Comparison of ENCODE assay signal across 1 cellular context in the genomic region with DNA sequence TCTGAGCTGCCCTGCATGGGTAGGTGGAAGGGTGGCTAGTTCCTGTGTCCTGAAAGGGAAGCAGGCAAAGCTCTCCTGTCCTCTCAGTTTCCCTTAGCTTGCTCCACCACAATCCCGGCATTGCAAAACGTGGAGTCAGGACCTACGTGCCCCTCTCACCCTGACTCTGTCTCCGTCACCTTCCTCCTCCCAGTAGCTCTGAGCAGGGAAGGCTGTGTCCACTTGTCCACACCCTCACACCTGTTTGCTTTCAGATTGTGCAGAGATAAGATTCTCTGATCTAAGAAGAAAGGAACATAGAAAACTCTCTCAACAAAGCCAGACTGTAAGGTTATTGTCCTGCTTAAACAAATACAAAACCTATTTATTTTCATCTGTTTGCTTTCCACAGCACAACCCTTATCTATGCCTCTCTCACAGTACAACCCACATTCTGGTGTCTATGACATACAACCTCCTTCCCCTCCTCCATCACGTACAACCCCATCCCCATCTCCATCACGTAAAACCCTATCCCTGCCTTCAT.
A peak's percentile ranks its signal among the peaks of the same experiment; 100 is the strongest.
TF ChIP-seq lines count a peak whose summit lies in the region.

No MANE protein-coding gene starts in this region.

TF ChIP-seq in HepG2, 621 proteins besides CTCF, POLR2A, EP300 and RAD21 (continued from another document and continues in another):
- TF ChIP-seq, protein P1, sequence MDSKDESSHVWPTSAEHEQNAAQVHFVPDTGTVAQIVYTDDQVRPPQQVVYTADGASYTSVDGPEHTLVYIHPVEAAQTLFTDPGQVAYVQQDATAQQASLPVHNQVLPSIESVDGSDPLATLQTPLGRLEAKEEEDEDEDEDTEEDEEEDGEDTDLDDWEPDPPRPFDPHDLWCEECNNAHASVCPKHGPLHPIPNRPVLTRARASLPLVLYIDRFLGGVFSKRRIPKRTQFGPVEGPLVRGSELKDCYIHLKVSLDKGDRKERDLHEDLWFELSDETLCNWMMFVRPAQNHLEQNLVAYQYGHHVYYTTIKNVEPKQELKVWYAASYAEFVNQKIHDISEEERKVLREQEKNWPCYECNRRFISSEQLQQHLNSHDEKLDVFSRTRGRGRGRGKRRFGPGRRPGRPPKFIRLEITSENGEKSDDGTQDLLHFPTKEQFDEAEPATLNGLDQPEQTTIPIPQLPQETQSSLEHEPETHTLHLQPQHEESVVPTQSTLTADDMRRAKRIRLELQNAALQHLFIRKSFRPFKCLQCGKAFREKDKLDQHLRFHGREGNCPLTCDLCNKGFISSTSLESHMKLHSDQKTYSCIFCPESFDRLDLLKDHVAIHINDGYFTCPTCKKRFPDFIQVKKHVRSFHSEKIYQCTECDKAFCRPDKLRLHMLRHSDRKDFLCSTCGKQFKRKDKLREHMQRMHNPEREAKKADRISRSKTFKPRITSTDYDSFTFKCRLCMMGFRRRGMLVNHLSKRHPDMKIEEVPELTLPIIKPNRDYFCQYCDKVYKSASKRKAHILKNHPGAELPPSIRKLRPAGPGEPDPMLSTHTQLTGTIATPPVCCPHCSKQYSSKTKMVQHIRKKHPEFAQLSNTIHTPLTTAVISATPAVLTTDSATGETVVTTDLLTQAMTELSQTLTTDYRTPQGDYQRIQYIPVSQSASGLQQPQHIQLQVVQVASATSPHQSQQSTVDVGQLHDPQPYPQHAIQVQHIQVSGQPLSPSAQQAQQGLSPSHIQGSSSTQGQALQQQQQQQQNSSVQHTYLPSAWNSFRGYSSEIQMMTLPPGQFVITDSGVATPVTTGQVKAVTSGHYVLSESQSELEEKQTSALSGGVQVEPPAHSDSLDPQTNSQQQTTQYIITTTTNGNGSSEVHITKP (CRISPR knock-in tag; IDR thresholded peaks at IDR 0.05; ENCODE audit: low read depth), result peak; percentile 60; the same call in 1 of the 2 replicates
- TF ChIP-seq KLF6 (CRISPR knock-in tag; IDR thresholded peaks at IDR 0.05), result peak; percentile 36; the same call in 1 of the 2 replicates
- TF ChIP-seq, protein P2, sequence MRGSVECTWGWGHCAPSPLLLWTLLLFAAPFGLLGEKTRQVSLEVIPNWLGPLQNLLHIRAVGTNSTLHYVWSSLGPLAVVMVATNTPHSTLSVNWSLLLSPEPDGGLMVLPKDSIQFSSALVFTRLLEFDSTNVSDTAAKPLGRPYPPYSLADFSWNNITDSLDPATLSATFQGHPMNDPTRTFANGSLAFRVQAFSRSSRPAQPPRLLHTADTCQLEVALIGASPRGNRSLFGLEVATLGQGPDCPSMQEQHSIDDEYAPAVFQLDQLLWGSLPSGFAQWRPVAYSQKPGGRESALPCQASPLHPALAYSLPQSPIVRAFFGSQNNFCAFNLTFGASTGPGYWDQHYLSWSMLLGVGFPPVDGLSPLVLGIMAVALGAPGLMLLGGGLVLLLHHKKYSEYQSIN (CRISPR knock-in tag; IDR thresholded peaks at IDR 0.05; ENCODE audit: borderline replicate concordance), result no peak
- no peak for TF ChIP-seq ZBTB7A (CRISPR knock-in tag; IDR thresholded peaks at IDR 0.05)
- 0 out of 2 replicates have a peak, but pooled peaks have one; percentile 42 for TF ChIP-seq NRL (CRISPR knock-in tag; IDR thresholded peaks at IDR 0.05; ENCODE audit: borderline replicate concordance)
- TF ChIP-seq ZBTB1 (CRISPR knock-in tag; IDR thresholded peaks at IDR 0.05; ENCODE audit: borderline replicate concordance), result no peak
- TF ChIP-seq ZNF382 (CRISPR knock-in tag; IDR thresholded peaks at IDR 0.05; ENCODE audit: borderline replicate concordance), result no peak
- no peak for TF ChIP-seq IKZF4 (CRISPR knock-in tag; IDR thresholded peaks at IDR 0.05; ENCODE audit: borderline replicate concordance, low read depth, not compliant biosample characterization)
- TF ChIP-seq, protein P3, sequence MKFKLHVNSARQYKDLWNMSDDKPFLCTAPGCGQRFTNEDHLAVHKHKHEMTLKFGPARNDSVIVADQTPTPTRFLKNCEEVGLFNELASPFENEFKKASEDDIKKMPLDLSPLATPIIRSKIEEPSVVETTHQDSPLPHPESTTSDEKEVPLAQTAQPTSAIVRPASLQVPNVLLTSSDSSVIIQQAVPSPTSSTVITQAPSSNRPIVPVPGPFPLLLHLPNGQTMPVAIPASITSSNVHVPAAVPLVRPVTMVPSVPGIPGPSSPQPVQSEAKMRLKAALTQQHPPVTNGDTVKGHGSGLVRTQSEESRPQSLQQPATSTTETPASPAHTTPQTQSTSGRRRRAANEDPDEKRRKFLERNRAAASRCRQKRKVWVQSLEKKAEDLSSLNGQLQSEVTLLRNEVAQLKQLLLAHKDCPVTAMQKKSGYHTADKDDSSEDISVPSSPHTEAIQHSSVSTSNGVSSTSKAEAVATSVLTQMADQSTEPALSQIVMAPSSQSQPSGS (CRISPR knock-in tag; IDR thresholded peaks at IDR 0.05), result no peak
- TF ChIP-seq, protein P4, sequence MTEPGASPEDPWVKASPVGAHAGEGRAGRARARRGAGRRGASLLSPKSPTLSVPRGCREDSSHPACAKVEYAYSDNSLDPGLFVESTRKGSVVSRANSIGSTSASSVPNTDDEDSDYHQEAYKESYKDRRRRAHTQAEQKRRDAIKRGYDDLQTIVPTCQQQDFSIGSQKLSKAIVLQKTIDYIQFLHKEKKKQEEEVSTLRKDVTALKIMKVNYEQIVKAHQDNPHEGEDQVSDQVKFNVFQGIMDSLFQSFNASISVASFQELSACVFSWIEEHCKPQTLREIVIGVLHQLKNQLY (CRISPR knock-in tag; IDR thresholded peaks at IDR 0.05), result peak; percentile 84
- TF ChIP-seq SRSF1 (optimal IDR thresholded peaks at IDR 0.05; ENCODE audit: low read depth, low read length), result no peak
- TF ChIP-seq ZNF121 (CRISPR knock-in tag; IDR thresholded peaks at IDR 0.05), result no peak; the same call in 1 of the 2 replicates
- TF ChIP-seq, protein P5, sequence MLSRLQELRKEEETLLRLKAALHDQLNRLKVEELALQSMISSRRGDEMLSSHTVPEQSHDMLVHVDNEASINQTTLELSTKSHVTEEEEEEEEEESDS (CRISPR knock-in tag; IDR thresholded peaks at IDR 0.05; ENCODE audit: borderline replicate concordance), result no peak
- no peak for TF ChIP-seq ZFP62 (CRISPR knock-in tag; IDR thresholded peaks at IDR 0.05)
- TF ChIP-seq HMG20A (CRISPR knock-in tag; IDR thresholded peaks at IDR 0.05; ENCODE audit: borderline replicate concordance), result peak; percentile 100
- TF ChIP-seq, protein P6, sequence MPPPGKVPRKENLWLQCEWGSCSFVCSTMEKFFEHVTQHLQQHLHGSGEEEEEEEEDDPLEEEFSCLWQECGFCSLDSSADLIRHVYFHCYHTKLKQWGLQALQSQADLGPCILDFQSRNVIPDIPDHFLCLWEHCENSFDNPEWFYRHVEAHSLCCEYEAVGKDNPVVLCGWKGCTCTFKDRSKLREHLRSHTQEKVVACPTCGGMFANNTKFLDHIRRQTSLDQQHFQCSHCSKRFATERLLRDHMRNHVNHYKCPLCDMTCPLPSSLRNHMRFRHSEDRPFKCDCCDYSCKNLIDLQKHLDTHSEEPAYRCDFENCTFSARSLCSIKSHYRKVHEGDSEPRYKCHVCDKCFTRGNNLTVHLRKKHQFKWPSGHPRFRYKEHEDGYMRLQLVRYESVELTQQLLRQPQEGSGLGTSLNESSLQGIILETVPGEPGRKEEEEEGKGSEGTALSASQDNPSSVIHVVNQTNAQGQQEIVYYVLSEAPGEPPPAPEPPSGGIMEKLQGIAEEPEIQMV (CRISPR knock-in tag; IDR thresholded peaks at IDR 0.05; ENCODE audit: low read depth), result no peak
- TF ChIP-seq SKI (IDR thresholded peaks at IDR 0.05; ENCODE audit: partially characterized antibody), result peak; percentile 96
- no peak; the same call in 1 of the 2 replicates for TF ChIP-seq ZNF101 (CRISPR knock-in tag; IDR thresholded peaks at IDR 0.05; ENCODE audit: borderline replicate concordance, low read depth)
- peak; percentile 76 for TF ChIP-seq TCF7L2 (IDR thresholded peaks at IDR 0.05; ENCODE audit: low read depth, low read length)
- TF ChIP-seq, protein P7, sequence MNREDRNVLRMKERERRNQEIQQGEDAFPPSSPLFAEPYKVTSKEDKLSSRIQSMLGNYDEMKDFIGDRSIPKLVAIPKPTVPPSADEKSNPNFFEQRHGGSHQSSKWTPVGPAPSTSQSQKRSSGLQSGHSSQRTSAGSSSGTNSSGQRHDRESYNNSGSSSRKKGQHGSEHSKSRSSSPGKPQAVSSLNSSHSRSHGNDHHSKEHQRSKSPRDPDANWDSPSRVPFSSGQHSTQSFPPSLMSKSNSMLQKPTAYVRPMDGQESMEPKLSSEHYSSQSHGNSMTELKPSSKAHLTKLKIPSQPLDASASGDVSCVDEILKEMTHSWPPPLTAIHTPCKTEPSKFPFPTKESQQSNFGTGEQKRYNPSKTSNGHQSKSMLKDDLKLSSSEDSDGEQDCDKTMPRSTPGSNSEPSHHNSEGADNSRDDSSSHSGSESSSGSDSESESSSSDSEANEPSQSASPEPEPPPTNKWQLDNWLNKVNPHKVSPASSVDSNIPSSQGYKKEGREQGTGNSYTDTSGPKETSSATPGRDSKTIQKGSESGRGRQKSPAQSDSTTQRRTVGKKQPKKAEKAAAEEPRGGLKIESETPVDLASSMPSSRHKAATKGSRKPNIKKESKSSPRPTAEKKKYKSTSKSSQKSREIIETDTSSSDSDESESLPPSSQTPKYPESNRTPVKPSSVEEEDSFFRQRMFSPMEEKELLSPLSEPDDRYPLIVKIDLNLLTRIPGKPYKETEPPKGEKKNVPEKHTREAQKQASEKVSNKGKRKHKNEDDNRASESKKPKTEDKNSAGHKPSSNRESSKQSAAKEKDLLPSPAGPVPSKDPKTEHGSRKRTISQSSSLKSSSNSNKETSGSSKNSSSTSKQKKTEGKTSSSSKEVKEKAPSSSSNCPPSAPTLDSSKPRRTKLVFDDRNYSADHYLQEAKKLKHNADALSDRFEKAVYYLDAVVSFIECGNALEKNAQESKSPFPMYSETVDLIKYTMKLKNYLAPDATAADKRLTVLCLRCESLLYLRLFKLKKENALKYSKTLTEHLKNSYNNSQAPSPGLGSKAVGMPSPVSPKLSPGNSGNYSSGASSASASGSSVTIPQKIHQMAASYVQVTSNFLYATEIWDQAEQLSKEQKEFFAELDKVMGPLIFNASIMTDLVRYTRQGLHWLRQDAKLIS (CRISPR knock-in tag; IDR thresholded peaks at IDR 0.05), result no peak
- TF ChIP-seq CREB1 (IDR thresholded peaks at IDR 0.05), result peak; percentile 62
- peak; percentile 88 for TF ChIP-seq CREB1 (CRISPR knock-in tag; IDR thresholded peaks at IDR 0.05)
- peak; percentile 43; the same call in 1 of the 2 replicates for TF ChIP-seq ZNF441 (CRISPR knock-in tag; IDR thresholded peaks at IDR 0.05; ENCODE audit: borderline replicate concordance)
- TF ChIP-seq CEBPG (CRISPR knock-in tag; IDR thresholded peaks at IDR 0.05), result peak; percentile 85
- TF ChIP-seq ZNF790 (CRISPR knock-in tag; IDR thresholded peaks at IDR 0.05; ENCODE audit: borderline replicate concordance), result no peak
- TF ChIP-seq, protein P8, sequence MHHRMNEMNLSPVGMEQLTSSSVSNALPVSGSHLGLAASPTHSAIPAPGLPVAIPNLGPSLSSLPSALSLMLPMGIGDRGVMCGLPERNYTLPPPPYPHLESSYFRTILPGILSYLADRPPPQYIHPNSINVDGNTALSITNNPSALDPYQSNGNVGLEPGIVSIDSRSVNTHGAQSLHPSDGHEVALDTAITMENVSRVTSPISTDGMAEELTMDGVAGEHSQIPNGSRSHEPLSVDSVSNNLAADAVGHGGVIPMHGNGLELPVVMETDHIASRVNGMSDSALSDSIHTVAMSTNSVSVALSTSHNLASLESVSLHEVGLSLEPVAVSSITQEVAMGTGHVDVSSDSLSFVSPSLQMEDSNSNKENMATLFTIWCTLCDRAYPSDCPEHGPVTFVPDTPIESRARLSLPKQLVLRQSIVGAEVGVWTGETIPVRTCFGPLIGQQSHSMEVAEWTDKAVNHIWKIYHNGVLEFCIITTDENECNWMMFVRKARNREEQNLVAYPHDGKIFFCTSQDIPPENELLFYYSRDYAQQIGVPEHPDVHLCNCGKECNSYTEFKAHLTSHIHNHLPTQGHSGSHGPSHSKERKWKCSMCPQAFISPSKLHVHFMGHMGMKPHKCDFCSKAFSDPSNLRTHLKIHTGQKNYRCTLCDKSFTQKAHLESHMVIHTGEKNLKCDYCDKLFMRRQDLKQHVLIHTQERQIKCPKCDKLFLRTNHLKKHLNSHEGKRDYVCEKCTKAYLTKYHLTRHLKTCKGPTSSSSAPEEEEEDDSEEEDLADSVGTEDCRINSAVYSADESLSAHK (CRISPR knock-in tag; IDR thresholded peaks at IDR 0.05; ENCODE audit: borderline replicate concordance), result no peak
- TF ChIP-seq KDM4B (CRISPR knock-in tag; IDR thresholded peaks at IDR 0.05), result no peak
- TF ChIP-seq AGO2 (optimal IDR thresholded peaks at IDR 0.05; ENCODE audit: low read depth, low read length), result no peak
- TF ChIP-seq ZNF136 (CRISPR knock-in tag; IDR thresholded peaks at IDR 0.05; ENCODE audit: low read depth), result no peak
- peak; percentile 89 for TF ChIP-seq ZBTB38 (CRISPR knock-in tag; IDR thresholded peaks at IDR 0.05)
- peak; percentile 91 for TF ChIP-seq PPARG (CRISPR knock-in tag; conservative IDR thresholded peaks at IDR 0.05)
- TF ChIP-seq RNF2 (conservative IDR thresholded peaks at IDR 0.05; ENCODE audit: low read depth), result no peak
- 0 out of 2 replicates have a peak, but pooled peaks have one; percentile 30 for TF ChIP-seq JUN (CRISPR knock-in tag; IDR thresholded peaks at IDR 0.05)
- TF ChIP-seq ZNF558 (CRISPR knock-in tag; IDR thresholded peaks at IDR 0.05; ENCODE audit: borderline replicate concordance), result no peak
- no peak for TF ChIP-seq ZNF180 (CRISPR knock-in tag; IDR thresholded peaks at IDR 0.05; ENCODE audit: borderline replicate concordance, low read depth)
- no peak for TF ChIP-seq CENPX (CRISPR knock-in tag; IDR thresholded peaks at IDR 0.05)
- TF ChIP-seq, protein P9, sequence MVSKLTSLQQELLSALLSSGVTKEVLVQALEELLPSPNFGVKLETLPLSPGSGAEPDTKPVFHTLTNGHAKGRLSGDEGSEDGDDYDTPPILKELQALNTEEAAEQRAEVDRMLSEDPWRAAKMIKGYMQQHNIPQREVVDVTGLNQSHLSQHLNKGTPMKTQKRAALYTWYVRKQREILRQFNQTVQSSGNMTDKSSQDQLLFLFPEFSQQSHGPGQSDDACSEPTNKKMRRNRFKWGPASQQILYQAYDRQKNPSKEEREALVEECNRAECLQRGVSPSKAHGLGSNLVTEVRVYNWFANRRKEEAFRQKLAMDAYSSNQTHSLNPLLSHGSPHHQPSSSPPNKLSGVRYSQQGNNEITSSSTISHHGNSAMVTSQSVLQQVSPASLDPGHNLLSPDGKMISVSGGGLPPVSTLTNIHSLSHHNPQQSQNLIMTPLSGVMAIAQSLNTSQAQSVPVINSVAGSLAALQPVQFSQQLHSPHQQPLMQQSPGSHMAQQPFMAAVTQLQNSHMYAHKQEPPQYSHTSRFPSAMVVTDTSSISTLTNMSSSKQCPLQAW (CRISPR knock-in tag; IDR thresholded peaks at IDR 0.05), result peak; percentile 94
- TF ChIP-seq EEA1 (CRISPR knock-in tag; IDR thresholded peaks at IDR 0.05; ENCODE audit: borderline replicate concordance), result no peak
- peak; percentile 77; the same call in 1 of the 2 replicates for TF ChIP-seq ZNF431 (CRISPR knock-in tag; IDR thresholded peaks at IDR 0.05; ENCODE audit: borderline replicate concordance, low read depth)
